Comparison of ENCODE assay signal across 9 cellular contexts in genomic region chr10:62732841-62733653, GRCh38.
DNase-seq lines count a peak whose midpoint lies in the region; ATAC-seq and TF ChIP-seq lines count a peak whose summit lies in the region.
"Had no signal": no experiment of that assay in that cellular context is flagged by ENCODE, and none has a peak within 500 bp of the region (broad histone marks: within the 10 kb centered on the region; RNA-seq: fewer than 3 reads in every experiment).

No MANE protein-coding gene starts in this region.

- no peaks in the 10 kb centered on the region for H3K9me3 Mint-ChIP-seq in activated naive CD4-positive, alpha-beta T cell treated with anti-CD3 and anti-CD28 coated beads for 36 hours

- no peak overlapping the region for H3K27ac ChIP-seq in ascending aorta
- H3K27ac ChIP-seq: neutrophil had no signal

- peaks cover 5% of the 10 kb centered on the region for H3K27me3 Mint-ChIP-seq in activated naive CD4-positive, alpha-beta T cell treated with anti-CD3 and anti-CD28 coated beads for 36 hours (ENCODE audit: low read depth)

- DNase-seq in NOMO-1 treated with DMSO at 0.1 percent for 48 hours (lab: John Stamatoyannopoulos, UW; ENCODE audit: unreplicated experiment) (peak; percentile 87), ascending aorta (ENCODE audit: low spot score in 2 of 2) (no peak), left lobe of liver (ENCODE audit: low spot score) (no peak), iPS-NIHi11 (ENCODE audit: low spot score) (no peak)
- DNase-seq in activated naive CD4-positive, alpha-beta T cell treated with anti-CD3 and anti-CD28 coated beads for 36 hours, result peak; percentile 67
- DNase-seq in stimulated activated CD4-positive, alpha-beta T cell treated with anti-CD3 and anti-CD28 coated beads, Interleukin-15, amount 100 ng/mL, for 24 hours, result peak; percentile 61

- peaks cover 20% of the 10 kb centered on the region for H3K4me1 Mint-ChIP-seq in activated naive CD4-positive, alpha-beta T cell treated with anti-CD3 and anti-CD28 coated beads for 36 hours (ENCODE audit: low read depth)

- no peak overlapping the region for H3K4me3 ChIP-seq in ascending aorta

- H3K27me3 ChIP-seq in ascending aorta, result no peaks in the 10 kb centered on the region

- H3K36me3 Mint-ChIP-seq in activated naive CD4-positive, alpha-beta T cell treated with anti-CD3 and anti-CD28 coated beads for 36 hours (ENCODE audit: low read depth), result no peaks in the 10 kb centered on the region

- no peaks in the 10 kb centered on the region for H3K4me1 ChIP-seq in ascending aorta

- H3K9me3 ChIP-seq in ascending aorta, result no peaks in the 10 kb centered on the region
- H3K9me3 ChIP-seq: neutrophil had no signal

- CTCF ChIA-PET in activated naive CD4-positive, alpha-beta T cell treated with anti-CD3 and anti-CD28 coated beads for 36 hours (lab: Charles Lee), result interaction anchor here (0.8 to 4.6 kb wide), 14 partner anchors 16 to 123 kb away, joined by 3 to 19 read pairs (median 4); partner anchors contain the start of gene EGR2

- H3K4me3 Mint-ChIP-seq in activated naive CD4-positive, alpha-beta T cell treated with anti-CD3 and anti-CD28 coated beads for 36 hours, result peak overlapping the region; percentile 26

- peak; percentile 82 for ATAC-seq in GM18498 (IDR thresholded peaks at IDR 0.05; ENCODE audit: unreplicated experiment)
- ATAC-seq in HG02623 (IDR thresholded peaks at IDR 0.05; ENCODE audit: unreplicated experiment), result peak; percentile 65
- ATAC-seq in left lobe of liver, result no peak

- no peaks in the 10 kb centered on the region for H3K36me3 ChIP-seq in ascending aorta
- H3K36me3 ChIP-seq: neutrophil had no signal

- no peak overlapping the region for H3K27ac Mint-ChIP-seq in activated naive CD4-positive, alpha-beta T cell treated with anti-CD3 and anti-CD28 coated beads for 36 hours

- TF ChIP-seq CTCF in ascending aorta (IDR thresholded peaks at IDR 0.05), result no peak

- intact Hi-C loops in activated naive CD4-positive, alpha-beta T cell treated with anti-CD3 and anti-CD28 coated beads for 36 hours (cut with micrococcal nuclease), result loop anchor here (1.0 to 5.0 kb wide), 22 partner anchors 16 to 831 kb away; partner anchors contain the start of genes ADO, ARID5B, EGR2 and NRBF2
- intact Hi-C loops in ascending aorta (cut with DNase I), result no loop called here

Comparison
In these comparisons a context has a peak if more than half of its experiments do, and no peak if none do; other contexts are left out.
1. DNase-seq: peak in NOMO-1 treated with DMSO at 0.1 percent for 48 hours (single experiment), activated naive CD4-positive, alpha-beta T cell treated with anti-CD3 and anti-CD28 coated beads for 36 hours (single experiment) and stimulated activated CD4-positive, alpha-beta T cell treated with anti-CD3 and anti-CD28 coated beads, Interleukin-15, amount 100 ng/mL, for 24 hours (single experiment); none in ascending aorta (0 of 2), left lobe of liver (single experiment) and iPS-NIHi11 (single experiment).